9 cellular contexts compared by ENCODE assay signal in genomic region chr1:30977105-30977504, GRCh38.
DNase-seq lines count a peak whose midpoint lies in the region; ATAC-seq and TF ChIP-seq lines count a peak whose summit lies in the region.
"Had no signal": no experiment of that assay in that cellular context is flagged by ENCODE, and none has a peak within 500 bp of the region (broad histone marks: within the 10 kb centered on the region; RNA-seq: fewer than 3 reads in every experiment).

No MANE protein-coding gene starts in this region.

- ATAC-seq in activated T-cell treated with anti-CD3 and anti-CD28 coated beads, Interleukin-2, amount 50 U/mL, for 72 hours (replicated peaks in 1 of 2): peak; percentile 17 to 31
- ATAC-seq in Panc1 (peak; percentile 73), GM19455 (IDR thresholded peaks at IDR 0.05; ENCODE audit: unreplicated experiment) (no peak)
- ATAC-seq in stimulated activated memory B cell treated with anti-CD40 and anti-IgM and Interleukin-4, amounts not matched to agents 10 μg/mL and 1 μg/mL and 100 μg/mL, for 72 hours: no peak

- no peaks in the 10 kb centered on the region for H3K27me3 Mint-ChIP-seq in activated T-cell treated with anti-CD3 and anti-CD28 coated beads, Interleukin-2, amount 50 U/mL, for 72 hours (ENCODE audit: low read depth)
- H3K27me3 Mint-ChIP-seq in stimulated activated memory B cell treated with anti-CD40 and anti-IgM and Interleukin-4, amounts not matched to agents 10 μg/mL and 1 μg/mL and 100 μg/mL, for 72 hours: no peaks in the 10 kb centered on the region

- H3K9me3 ChIP-seq in Panc1 (ENCODE audit: control insufficient read depth, insufficient read depth, low read depth, low read length): no peaks in the 10 kb centered on the region
- H3K9me3 ChIP-seq in Peyer's patch: no peaks in the 10 kb centered on the region

- CTCF ChIA-PET in Panc1 (lab: Charles Lee): no interaction called here

- H3K27ac Mint-ChIP-seq in activated T-cell treated with anti-CD3 and anti-CD28 coated beads, Interleukin-2, amount 50 U/mL, for 72 hours: peak overlapping the region; percentile 95
- H3K27ac Mint-ChIP-seq in stimulated activated memory B cell treated with anti-CD40 and anti-IgM and Interleukin-4, amounts not matched to agents 10 μg/mL and 1 μg/mL and 100 μg/mL, for 72 hours: peak overlapping the region; percentile 59

- intact Hi-C loops in Panc1 (cut with micrococcal nuclease; ENCODE audit: unreplicated experiment): no loop called here

- no TSS peak for BruUV-seq in Panc1 (replicated peaks; lab: Mats Ljungman, UMichigan)

- peaks cover 37% of the 10 kb centered on the region for H3K4me1 Mint-ChIP-seq in activated T-cell treated with anti-CD3 and anti-CD28 coated beads, Interleukin-2, amount 50 U/mL, for 72 hours (ENCODE audit: low read depth)
- peaks cover 48% of the 10 kb centered on the region for H3K4me1 Mint-ChIP-seq in stimulated activated memory B cell treated with anti-CD40 and anti-IgM and Interleukin-4, amounts not matched to agents 10 μg/mL and 1 μg/mL and 100 μg/mL, for 72 hours

- TF ChIP-seq CTCF in Panc1 (IDR thresholded peaks at IDR 0.05) (no peak; the same call in 1 of the 2 replicates), fibroblast of the aortic adventitia (IDR thresholded peaks at IDR 0.05; ENCODE audit: insufficient read depth, low read length) (peak; percentile 34), Peyer's patch (IDR thresholded peaks at IDR 0.05) (peak in 1 of 6 experiments; percentile 7)

- H3K36me3 ChIP-seq in Panc1 (ENCODE audit: control insufficient read depth, insufficient read depth, low read length) (peaks cover 7% of the 10 kb centered on the region; the same call in 1 of the 2 replicates), Peyer's patch (peaks cover 0 to 62% (median 0%) of the 10 kb centered on the region in 3 donors)

- H3K27ac ChIP-seq in Panc1 (ENCODE audit: low read length): no peak overlapping the region
- no peak overlapping the region for H3K27ac ChIP-seq in Peyer's patch

- H3K27me3 ChIP-seq in Panc1 (ENCODE audit: control insufficient read depth, insufficient read depth, low read length) (no peaks in the 10 kb centered on the region), Peyer's patch (no peaks in the 10 kb centered on the region)

- no peaks in the 10 kb centered on the region for H3K9me3 Mint-ChIP-seq in activated T-cell treated with anti-CD3 and anti-CD28 coated beads, Interleukin-2, amount 50 U/mL, for 72 hours
- H3K9me3 Mint-ChIP-seq in stimulated activated memory B cell treated with anti-CD40 and anti-IgM and Interleukin-4, amounts not matched to agents 10 μg/mL and 1 μg/mL and 100 μg/mL, for 72 hours: no peaks in the 10 kb centered on the region

- TF ChIP-seq POLR2A in Peyer's patch (IDR thresholded peaks at IDR 0.05): no peak

- DNase-seq in activated T-cell treated with anti-CD3 and anti-CD28 coated beads, Interleukin-2, amount 50 U/mL, for 72 hours: no peak
- no peak for DNase-seq in activated T-cell treated with anti-CD3 and anti-CD28 coated beads for 4 hours
- no peak for DNase-seq in Panc1 (ENCODE audit: low read depth, low spot score)
- DNase-seq in fibroblast of the aortic adventitia (ENCODE audit: low read depth): peak; percentile 34
- no peak for DNase-seq in Peyer's patch
- no peak for DNase-seq in NCI-H82 (lab: John Stamatoyannopoulos, UW)
- DNase-seq: SIG-M5 had no signal

- in situ Hi-C loops in Panc1 (cut with HindIII; ENCODE audit: low pct_unique_long_range_greater_than_20kb, low sequenced_read_pairs): no loop called here

- peaks cover 5 to 43% of the 10 kb centered on the region in 2 donors for H3K36me3 Mint-ChIP-seq in activated T-cell treated with anti-CD3 and anti-CD28 coated beads, Interleukin-2, amount 50 U/mL, for 72 hours (ENCODE audit: insufficient read depth in 2 of 2)
- peaks cover 59% of the 10 kb centered on the region for H3K36me3 Mint-ChIP-seq in stimulated activated memory B cell treated with anti-CD40 and anti-IgM and Interleukin-4, amounts not matched to agents 10 μg/mL and 1 μg/mL and 100 μg/mL, for 72 hours

- H3K4me3 ChIP-seq in Panc1 (ENCODE audit: low read depth in 2 of 2, low read length in 2 of 2) (no peak overlapping the region), fibroblast of the aortic adventitia (ENCODE audit: low read depth, low read length) (no peak overlapping the region), Peyer's patch (no peak overlapping the region)

- peak overlapping the region in 1 of 2 donors; percentile 49 for H3K4me3 Mint-ChIP-seq in activated T-cell treated with anti-CD3 and anti-CD28 coated beads, Interleukin-2, amount 50 U/mL, for 72 hours
- H3K4me3 Mint-ChIP-seq in stimulated activated memory B cell treated with anti-CD40 and anti-IgM and Interleukin-4, amounts not matched to agents 10 μg/mL and 1 μg/mL and 100 μg/mL, for 72 hours: no peak overlapping the region

- POLR2A ChIA-PET in Panc1 (lab: Charles Lee): no interaction called here

- H3K4me1 ChIP-seq in Panc1 (ENCODE audit: control insufficient read depth, insufficient read depth, low read length) (peaks cover 10% of the 10 kb centered on the region), Peyer's patch (peaks cover 0 to 38% (median 2%) of the 10 kb centered on the region in 4 donors)

Comparison
In these comparisons a context has a peak if more than half of its experiments do, and no peak if none do; other contexts are left out.
1. ATAC-seq: peak in activated T-cell treated with anti-CD3 and anti-CD28 coated beads, Interleukin-2, amount 50 U/mL, for 72 hours (2 of 2) and Panc1 (single experiment); none in stimulated activated memory B cell treated with anti-CD40 and anti-IgM and Interleukin-4, amounts not matched to agents 10 μg/mL and 1 μg/mL and 100 μg/mL, for 72 hours (single experiment) and GM19455 (single experiment).